28 cellular contexts compared by ENCODE assay signal in genomic region chr3:143361589-143361988, GRCh38.
"Had no signal": no experiment of that assay in that cellular context is flagged by ENCODE, and none has a peak within 500 bp of the region (broad histone marks: within the 10 kb centered on the region; RNA-seq: fewer than 3 reads in every experiment).

No MANE protein-coding gene starts in this region.

- DNase-seq: dermis blood vessel endothelial cell; effector memory CD4-positive, alpha-beta T cell; foreskin keratinocyte; heart left ventricle; kidney; mucosa of descending colon; naive B cell; stimulated activated CD4-positive, alpha-beta T cell treated with anti-CD3 and anti-CD28 coated beads, Interleukin-2, amount 100 ng/mL, for 24 hours; stimulated activated CD4-positive, alpha-beta T cell treated with anti-CD3 and anti-CD28 coated beads, Interleukin-4, amount 100 ng/mL, for 24 hours; stimulated activated naive CD4-positive, alpha-beta T cell treated with Interleukin-2 at 50 U/mL for 16 hours; stomach; thyroid gland; trophoblast cell had no signal

- H3K4me3 ChIP-seq: esophagus muscularis mucosa, gastroesophageal sphincter, heart left ventricle, hepatocyte, lung, mucosa of descending colon, stomach, thyroid gland, vagina had no signal

- H3K9me3 ChIP-seq: esophagus muscularis mucosa, heart left ventricle, mucosa of descending colon, stomach, thyroid gland, vagina had no signal

- H3K9me3 Mint-ChIP-seq: memory B cell; natural killer cell treated with Interleukin-12 subunit alpha and Interleukin-12 subunit beta and Interleukin-15 and Interleukin-18, amount 100 ng/mL, for 72 hours; stimulated activated effector memory CD8-positive, alpha-beta T cell treated with anti-CD3 and anti-CD28 coated beads, Interleukin-12 subunit alpha, Interleukin-12 subunit beta, amount 100 ng/mL, for 72 hours had no signal

- H3K27me3 Mint-ChIP-seq: memory B cell; naive B cell; natural killer cell treated with Interleukin-12 subunit alpha and Interleukin-12 subunit beta and Interleukin-15 and Interleukin-18, amount 100 ng/mL, for 72 hours had no signal

- ATAC-seq: foreskin keratinocyte; gastroesophageal sphincter; heart left ventricle; left lobe of liver; mucosa of descending colon; natural killer cell treated with Interleukin-12 subunit alpha and Interleukin-12 subunit beta and Interleukin-15 and Interleukin-18, amount 100 ng/mL, for 72 hours; sciatic nerve; stimulated activated effector memory CD8-positive, alpha-beta T cell treated with anti-CD3 and anti-CD28 coated beads, Interleukin-12 subunit alpha, Interleukin-12 subunit beta, amount 100 ng/mL, for 72 hours had no signal

- H3K79me2 ChIP-seq: hepatocyte, parathyroid adenoma had no signal

- H3K9ac ChIP-seq: parathyroid adenoma had no signal

- H3K4me3 Mint-ChIP-seq: memory B cell; mesothelial cell of epicardium; naive B cell; neural crest cell; stimulated activated effector memory CD8-positive, alpha-beta T cell treated with anti-CD3 and anti-CD28 coated beads, Interleukin-12 subunit alpha, Interleukin-12 subunit beta, amount 100 ng/mL, for 72 hours had no signal

- H3K4me2 ChIP-seq: hepatocyte had no signal

- H3K27ac ChIP-seq: esophagus muscularis mucosa, foreskin keratinocyte, gastroesophageal sphincter, heart left ventricle, hepatocyte, parathyroid adenoma, stomach, thyroid gland, vagina had no signal

- H3K27me3 ChIP-seq: esophagus muscularis mucosa, foreskin keratinocyte, gastroesophageal sphincter, heart left ventricle, hepatocyte, stomach, thyroid gland, vagina had no signal

- FAIRE-seq: endothelial cell of umbilical vein, kidney had no signal

- H3K36me3 Mint-ChIP-seq: mesothelial cell of epicardium; stimulated activated effector memory CD8-positive, alpha-beta T cell treated with anti-CD3 and anti-CD28 coated beads, Interleukin-12 subunit alpha, Interleukin-12 subunit beta, amount 100 ng/mL, for 72 hours had no signal

- H3K4me1 Mint-ChIP-seq: neural crest cell; stimulated activated effector memory CD8-positive, alpha-beta T cell treated with anti-CD3 and anti-CD28 coated beads, Interleukin-12 subunit alpha, Interleukin-12 subunit beta, amount 100 ng/mL, for 72 hours had no signal

- H3K4me1 ChIP-seq: foreskin keratinocyte, parathyroid adenoma had no signal

- H3K36me3 ChIP-seq: esophagus muscularis mucosa, gastroesophageal sphincter, heart left ventricle, stomach, thyroid gland, vagina had no signal

- H3K27ac Mint-ChIP-seq: memory B cell; mesothelial cell of epicardium; natural killer cell treated with Interleukin-12 subunit alpha and Interleukin-12 subunit beta and Interleukin-15 and Interleukin-18, amount 100 ng/mL, for 72 hours; progenitor cell of endocrine pancreas; stimulated activated effector memory CD8-positive, alpha-beta T cell treated with anti-CD3 and anti-CD28 coated beads, Interleukin-12 subunit alpha, Interleukin-12 subunit beta, amount 100 ng/mL, for 72 hours had no signal

- H2AFZ ChIP-seq: hepatocyte, parathyroid adenoma had no signal
